ENCODE assay signal across 9 cellular contexts in the genomic region with DNA sequence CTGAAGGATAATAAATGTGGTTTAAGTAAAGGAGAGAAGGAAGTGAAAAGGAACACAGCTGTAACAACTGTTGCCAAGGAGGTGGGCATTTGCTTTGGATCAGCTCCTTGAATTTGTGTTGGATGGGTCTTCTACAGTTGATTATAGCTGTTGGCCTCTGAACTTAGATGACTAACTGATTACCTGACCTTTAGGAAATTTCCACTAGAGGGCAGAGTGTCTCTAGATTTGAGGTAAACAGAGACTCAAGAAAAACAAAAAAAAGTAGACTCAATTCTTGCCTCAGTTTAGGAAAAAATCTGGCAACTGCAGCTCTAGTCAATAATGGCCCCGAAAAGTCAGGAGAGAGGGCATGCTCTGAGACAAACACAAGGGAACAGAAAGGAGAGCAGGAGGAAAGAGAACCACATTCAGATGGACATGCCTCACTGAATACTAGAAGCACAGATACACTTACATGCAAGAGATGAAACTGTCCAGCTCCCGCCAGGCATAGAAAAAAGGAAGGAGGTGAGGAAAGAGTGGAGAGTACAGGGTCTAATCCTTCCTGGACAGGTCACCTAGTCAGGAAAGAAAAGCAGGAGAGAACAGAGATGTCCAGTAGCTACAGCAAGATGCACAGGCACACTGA. TPM values are rescaled to one million over a fixed set of nuclear protein-coding genes. Genes with fewer than 3 reads are reported as not detected.
A peak's percentile ranks its signal among the peaks of the same experiment; 100 is the strongest.
DNase-seq lines count a peak whose midpoint lies in the region; ATAC-seq and TF ChIP-seq lines count a peak whose summit lies in the region.
"Had no signal": no experiment of that assay in that cellular context is flagged by ENCODE, and none has a peak within 500 bp of the region (broad histone marks: within the 10 kb centered on the region; RNA-seq: fewer than 3 reads in every experiment).

No MANE protein-coding gene starts in this region.

- H3K27me3 ChIP-seq in H7 (ENCODE audit: control insufficient read depth, insufficient read depth, low read length) (no peaks in the 10 kb centered on the region), thyroid gland (no peaks in the 10 kb centered on the region)

- peaks cover 40% of the 10 kb centered on the region for H3K36me3 ChIP-seq in H7 (replicated peaks; ENCODE audit: control insufficient read depth, insufficient read depth, low read length)
- peaks cover 28 to 32% of the 10 kb centered on the region in 2 donors for H3K36me3 ChIP-seq in thyroid gland

- TF ChIP-seq POLR2A in thyroid gland (IDR thresholded peaks at IDR 0.05), result no peak

- TF ChIP-seq CTCF in C4-2B (conservative IDR thresholded peaks at IDR 0.05) (peak; percentile 67), VCaP (conservative IDR thresholded peaks at IDR 0.05) (peak; percentile 69), thyroid gland (IDR thresholded peaks at IDR 0.05) (peak in 4 of 6 experiments; percentile 9 to 69 (median 40))

- intact Hi-C loops in thyroid gland (cut with DNase I), result no loop called here

- ATAC-seq in GM21737 (IDR thresholded peaks at IDR 0.05; ENCODE audit: unreplicated experiment), result no peak
- no peak for ATAC-seq in HG02973 (IDR thresholded peaks at IDR 0.05; ENCODE audit: unreplicated experiment)

- H3K4me3 ChIP-seq in H7 (ENCODE audit: insufficient read depth, low read depth, low read length) (no peak overlapping the region), thyroid gland (replicated peaks in 1 of 3) (no peak overlapping the region)

- H3K9me3 ChIP-seq in thyroid gland, result no peaks in the 10 kb centered on the region

- DNase-seq in H7 (peak; percentile 47), glomerular visceral epithelial cell (ENCODE audit: extremely low spot score) (peak; percentile 15), thyroid gland (no peak)
- no peak for DNase-seq in activated CD4-positive, alpha-beta T cell treated with anti-CD3 and anti-CD28 coated beads for 48 hours

- peaks cover 18 to 38% of the 10 kb centered on the region in 2 donors for H3K4me1 ChIP-seq in thyroid gland

- 59 to 74% methylated on average over 2 of the region's 2 CpGs for WGBS in thyroid gland, 2 donors

- H3K27ac ChIP-seq in C4-2B (no peak overlapping the region), VCaP (no peak overlapping the region), thyroid gland (no peak overlapping the region)
- H3K27ac ChIP-seq: epithelial cell of prostate had no signal

RNA-seq across cellular contexts. Expression of gene COX14, which starts 20.6 kb away (rescaled TPM):
- 33.4 and 38.3 TPM in 2 replicates for total RNA-seq in H7 (2014; rRNA removed; shearing (Covaris generic))
- total RNA-seq in thyroid gland, result 100 to 1,000 TPM in 2 of 4 donors, 10 to 100 TPM in 2; 40.6 to 135 (median 90.9) TPM

RNA-seq across cellular contexts. Expression of gene GPD1, which starts 28.8 kb away (rescaled TPM):
- 0.59 TPM in 1 of 2 replicates, not detected in the other for total RNA-seq in H7 (2014; rRNA removed; shearing (Covaris generic))
- total RNA-seq in thyroid gland, result 10 to 100 TPM in 1 of 4 donors, 1 to 10 TPM in 3; 5.1 to 10.6 (median 7.1) TPM

RNA-seq across cellular contexts. Expression of gene CERS5, which starts 34.5 kb away (rescaled TPM):
- total RNA-seq in H7 (2014; rRNA removed; shearing (Covaris generic)), result 23.9 and 24.6 TPM in 2 replicates
- 10 to 100 TPM; 20.2 to 34.9 (median 29.5) TPM for total RNA-seq in thyroid gland

RNA-seq across cellular contexts. Expression of gene SMARCD1, which starts 47.5 kb away (rescaled TPM):
- total RNA-seq in H7 (2014; rRNA removed; shearing (Covaris generic)), result 182 and 196 TPM in 2 replicates
- total RNA-seq in thyroid gland, result 10 to 100 TPM; 67.2 to 92.9 (median 74.7) TPM

Comparison
In these comparisons a context has a peak if more than half of its experiments do, and no peak if none do; other contexts are left out.
1. DNase-seq: peak in H7 (single experiment) and glomerular visceral epithelial cell (single experiment); none in thyroid gland (0 of 2) and activated CD4-positive, alpha-beta T cell treated with anti-CD3 and anti-CD28 coated beads for 48 hours (single experiment).
2. Peak in every context shown above with its lines, with median percentiles within 50 percentile points of each other: CTCF ChIP-seq.